Comparison of ENCODE assay signal across 19 cellular contexts in the genomic region with DNA sequence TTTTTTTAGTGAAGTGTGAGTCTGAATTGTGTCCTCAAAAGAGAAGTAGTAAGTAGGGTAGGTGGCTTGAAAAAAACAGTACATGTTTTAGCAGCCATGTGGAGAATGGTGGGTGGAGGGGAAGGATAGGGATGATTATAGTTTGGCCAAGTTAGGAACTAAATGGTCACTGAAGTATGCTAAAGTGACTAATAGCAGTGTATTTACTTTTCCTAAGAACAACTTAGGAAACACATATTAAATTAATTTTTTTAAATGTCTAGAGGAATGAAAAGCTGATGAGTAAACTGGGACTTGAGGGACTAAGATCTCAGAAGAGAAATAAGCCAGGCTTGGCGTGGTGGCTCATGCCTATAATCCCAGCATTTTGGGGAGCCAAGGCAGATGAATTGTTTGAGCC. TPM values are rescaled to one million over a fixed set of nuclear protein-coding genes. Genes with fewer than 3 reads are reported as not detected.
"Had no signal": no experiment of that assay in that cellular context is flagged by ENCODE, and none has a peak within 500 bp of the region (broad histone marks: within the 10 kb centered on the region; RNA-seq: fewer than 3 reads in every experiment).

No MANE protein-coding gene starts in this region.

- H3K4me2 ChIP-seq: neural progenitor cell had no signal

- H2AFZ ChIP-seq: neural progenitor cell had no signal

- H3K9ac ChIP-seq: neural progenitor cell had no signal

- H3K27ac ChIP-seq: left ventricle myocardium inferior, neural progenitor cell, spleen, thyroid gland, upper lobe of right lung, VCaP had no signal

- H3K36me3 ChIP-seq: left ventricle myocardium inferior, neural progenitor cell, spleen, thyroid gland, upper lobe of right lung had no signal

- H3K4me1 ChIP-seq: left ventricle myocardium inferior, neural progenitor cell, spleen, thyroid gland, upper lobe of right lung had no signal

- ATAC-seq: activated CD4-positive, CD25-positive, alpha-beta regulatory T cell treated with anti-CD3 and anti-CD28 coated beads, Interleukin-2, amount 50 U/mL, for 24 hours; activated CD8-positive, alpha-beta T cell treated with anti-CD3 and anti-CD28 coated beads, Interleukin-2, amount 10 ng/mL, durations not matched to agents 7 days and 5 days; naive thymus-derived CD8-positive, alpha-beta T cell; stimulated activated naive CD8-positive, alpha-beta T cell treated with anti-CD3 and anti-CD28 coated beads, Interleukin-15, Interleukin-2, amounts not matched to agents 100 U/mL and 50 U/mL, for 24 hours; upper lobe of right lung had no signal

- H3K9me3 ChIP-seq: thyroid gland, upper lobe of right lung had no signal

- H3K27me3 ChIP-seq: neural progenitor cell, spleen, thyroid gland, upper lobe of right lung had no signal

- DNase-seq: activated CD4-positive, alpha-beta T cell treated with anti-CD3 and anti-CD28 coated beads, Interleukin-2, amount 50 U/mL, for 1 hour; activated CD8-positive, alpha-beta T cell treated with anti-CD3 and anti-CD28 coated beads, Interleukin-2, amount 10 ng/mL, durations not matched to agents 7 days and 5 days; activated gamma-delta T cell treated with Interleukin-2 at 50 U/mL for 16 hours; anterior cingulate cortex; central memory CD4-positive, alpha-beta T cell; effector memory CD4-positive, alpha-beta T cell; immature natural killer cell; left ventricle myocardium inferior; naive thymus-derived CD8-positive, alpha-beta T cell; spleen; stimulated activated CD4-positive, alpha-beta T cell treated with anti-CD3 and anti-CD28 coated beads, Interleukin-4, amount 100 ng/mL, for 4 hours; stimulated activated naive CD8-positive, alpha-beta T cell treated with anti-CD3 and anti-CD28 coated beads, Interleukin-15, Interleukin-2, amounts not matched to agents 100 U/mL and 50 U/mL, for 24 hours; substantia nigra; T-helper 2 cell; thyroid gland; upper lobe of right lung had no signal

- H3K4me3 ChIP-seq: left ventricle myocardium inferior, neural progenitor cell, spleen, thyroid gland, upper lobe of right lung had no signal

RNA-seq across cellular contexts. Expression of a gene that starts 55.5 kb away (rescaled TPM):
- total RNA-seq: activated CD8-positive, alpha-beta T cell treated with anti-CD3 and anti-CD28 coated beads, Interleukin-2, amount 10 ng/mL, durations not matched to agents 7 days and 5 days had no signal
- polyA plus RNA-seq: immature natural killer cell; naive thymus-derived CD8-positive, alpha-beta T cell had no signal
